In genomic region chr16:19113577-19114358, GRCh38 we compare ENCODE assay signal across 8 cellular contexts. TPM values are rescaled to one million over a fixed set of nuclear protein-coding genes. Genes with fewer than 3 reads are reported as not detected.
DNase-seq lines count a peak whose midpoint lies in the region; ATAC-seq and TF ChIP-seq lines count a peak whose summit lies in the region.

Gene ITPRIPL2, plus strand, starts transcription at chr16:19113964. Its CDS starts 498 bp downstream, at chr16:19114462.

- H3K79me2 ChIP-seq in OCI-LY7 (ENCODE audit: insufficient read depth, low read depth, low read length), result no peaks in the 10 kb centered on the region

- no peaks in the 10 kb centered on the region for H3K9me3 ChIP-seq in OCI-LY7 (ENCODE audit: low read length)

- H2AFZ ChIP-seq in OCI-LY7 (ENCODE audit: low read length), result no peak within 1 kb of the TSS

- H3K27ac Mint-ChIP-seq in IgD-negative memory B cell (peak within 1 kb of the TSS in 2 of 3 donors; percentile 57 to 89), naive B cell (peak within 1 kb of the TSS in 2 of 6 donors; percentile 28 to 64)

- no TSS peak for BruUV-seq in OCI-LY7 (replicated peaks; lab: Mats Ljungman, UMichigan)

- H3K4me1 Mint-ChIP-seq in IgD-negative memory B cell, result peaks cover 24 to 29% (median 25%) of the 10 kb centered on the region in 3 donors
- H3K4me1 Mint-ChIP-seq in naive B cell, result peaks cover 9 to 21% (median 13%) of the 10 kb centered on the region in 3 donors

- TF ChIP-seq CTCF in OCI-LY7 (conservative IDR thresholded peaks at IDR 0.05; ENCODE audit: low read length), result no peak

- no peaks in the 10 kb centered on the region for H3K27me3 Mint-ChIP-seq in IgD-negative memory B cell
- peaks cover 6 to 40% (median 33%) of the 10 kb centered on the region in 3 donors for H3K27me3 Mint-ChIP-seq in naive B cell

- no peaks in the 10 kb centered on the region for H3K9me3 Mint-ChIP-seq in IgD-negative memory B cell
- H3K9me3 Mint-ChIP-seq in naive B cell, result peaks cover 0 to 4% (median 0%) of the 10 kb centered on the region in 7 donors

- DNase-seq in activated naive CD4-positive, alpha-beta T cell treated with Interleukin-2 at 50 U/mL for 16 hours, result peak; percentile 21
- DNase-seq in activated naive CD4-positive, alpha-beta T cell (lab: John Stamatoyannopoulos, UW), result no peak
- peak; percentile 50 to 57 for DNase-seq in activated T-cell treated with anti-CD3 and anti-CD28 coated beads, Interleukin-2, amount 50 U/mL, for 48 hours
- DNase-seq in fibroblast of the conjunctiva (ENCODE audit: low read depth) (peak; percentile 79), naive B cell (no peak), OCI-LY7 (ENCODE audit: low spot score) (no peak)
- DNase-seq in central memory CD4-positive, alpha-beta T cell, result no peak

- no peaks in the 10 kb centered on the region for H4K20me1 ChIP-seq in OCI-LY7 (ENCODE audit: insufficient read depth, low read length)

- H3K9me2 ChIP-seq in OCI-LY7 (ENCODE audit: insufficient read depth, low read length), result no peaks in the 10 kb centered on the region

- H3K4me3 Mint-ChIP-seq in IgD-negative memory B cell (peak within 1 kb of the TSS; percentile 83 to 91 (median 86)), naive B cell (peak within 1 kb of the TSS; percentile 47 to 81 (median 72))

- no peak within 1 kb of the TSS for H3K27ac ChIP-seq in OCI-LY7 (ENCODE audit: low read depth, low read length, poor library complexity, severe bottlenecking)

- H3K4me3 ChIP-seq in OCI-LY7 (ENCODE audit: low read depth, low read length, poor library complexity, severe bottlenecking), result no peak within 1 kb of the TSS

- CTCF ChIA-PET in OCI-LY7 (lab: Charles Lee; ENCODE audit: unreplicated experiment), result no interaction called here

- no peaks in the 10 kb centered on the region for H3K36me3 ChIP-seq in OCI-LY7 (ENCODE audit: insufficient read depth, low read length)

- no peaks in the 10 kb centered on the region for H3K36me3 Mint-ChIP-seq in IgD-negative memory B cell
- no peaks in the 10 kb centered on the region for H3K36me3 Mint-ChIP-seq in naive B cell

- POLR2A ChIA-PET in OCI-LY7 (lab: Charles Lee), result no interaction called here

- peaks cover 26% of the 10 kb centered on the region for H3K4me1 ChIP-seq in OCI-LY7 (ENCODE audit: insufficient read depth, low read length, poor library complexity, severe bottlenecking)

- no peak within 1 kb of the TSS for H3K4me2 ChIP-seq in OCI-LY7 (ENCODE audit: low read length)

- peak; percentile 25 to 28 for ATAC-seq in naive B cell (ENCODE audit: low read depth in 2 of 2)

- intact Hi-C loops in OCI-LY7 (cut with micrococcal nuclease; ENCODE audit: unreplicated experiment), result no loop called here

RNA-seq across cellular contexts. Expression of gene ITPRIPL2, which starts in this region (rescaled TPM):
- polyA plus RNA-seq in IgD-negative memory B cell (4.7 TPM), naive B cell (ENCODE audit: low read depth in 6 of 6) (under 1 TPM in 5 of 6 donors, not detected in 1; 0.27 to 0.95 (median 0.58) TPM)
- total RNA-seq in OCI-LY7 (2014; rRNA removed; shearing (Covaris generic)), result 0.03 TPM in 1 of 2 replicates, not detected in the other
- total RNA-seq in OCI-LY7 (2022), result not detected in 2 replicates

Comparison
In these comparisons a context has a peak if more than half of its experiments do, and no peak if none do; other contexts are left out.
1. DNase-seq: peak in activated naive CD4-positive, alpha-beta T cell treated with Interleukin-2 at 50 U/mL for 16 hours (single experiment), activated T-cell treated with anti-CD3 and anti-CD28 coated beads, Interleukin-2, amount 50 U/mL, for 48 hours (2 of 2) and fibroblast of the conjunctiva (single experiment); none in activated naive CD4-positive, alpha-beta T cell (0 of 4), naive B cell (single experiment), OCI-LY7 (single experiment) and central memory CD4-positive, alpha-beta T cell (single experiment).
2. Peak in ATAC-seq in naive B cell; RNA of the gene not detected or under 1 TPM.